In genomic region chr2:53127061-53127650, GRCh38 we compare ENCODE assay signal across 15 cellular contexts.
"Had no signal": no experiment of that assay in that cellular context is flagged by ENCODE, and none has a peak within 500 bp of the region (broad histone marks: within the 10 kb centered on the region; RNA-seq: fewer than 3 reads in every experiment).

No MANE protein-coding gene starts in this region.

- H3K4me3 ChIP-seq: dorsolateral prefrontal cortex, ovary, testis, uterus had no signal

- H3K4me1 ChIP-seq: testis, uterus had no signal

- H3K36me3 ChIP-seq: ovary, uterus had no signal

- DNase-seq: activated CD4-positive, alpha-beta T cell treated with anti-CD3 and anti-CD28 coated beads, Interleukin-2, amount 10 ng/mL, durations not matched to agents 7 days and 5 days; activated CD4-positive, CD25-positive, alpha-beta regulatory T cell; activated T-cell treated with anti-CD3 and anti-CD28 coated beads, Interleukin-2, amount 50 U/mL, for 1 hour; dorsolateral prefrontal cortex; hypothalamus; nephron progenitor cell; ovary; stimulated activated CD4-positive, alpha-beta T cell treated with anti-CD3 and anti-CD28 coated beads, Interleukin-4, amount 100 ng/mL, for 4 hours; stimulated activated naive CD8-positive, alpha-beta T cell treated with anti-CD3 and anti-CD28 coated beads, Interleukin-15, amount 100 ng/mL, for 72 hours; T-helper 17 cell; testis; uterus had no signal

- ATAC-seq: stimulated activated naive CD8-positive, alpha-beta T cell treated with anti-CD3 and anti-CD28 coated beads, Interleukin-15, amount 100 ng/mL, for 72 hours; T-helper 17 cell had no signal

- H3K9me3 ChIP-seq: ovary, testis, uterus had no signal

- H3K4me3 Mint-ChIP-seq: activated CD4-positive, alpha-beta T cell treated with anti-CD3 and anti-CD28 coated beads, Interleukin-2, amount 10 ng/mL, durations not matched to agents 7 days and 5 days; activated naive CD4-positive, alpha-beta T cell treated with anti-CD3 and anti-CD28 coated beads, Interleukin-2, amount 50 U/mL, for 24 hours; brain; memory B cell; nephron progenitor cell; stimulated activated naive CD8-positive, alpha-beta T cell treated with anti-CD3 and anti-CD28 coated beads, Interleukin-15, amount 100 ng/mL, for 72 hours; T-helper 17 cell had no signal

- H3K36me3 Mint-ChIP-seq: activated naive CD4-positive, alpha-beta T cell treated with anti-CD3 and anti-CD28 coated beads, Interleukin-2, amount 50 U/mL, for 24 hours; brain; memory B cell had no signal

- H3K27ac Mint-ChIP-seq: activated CD4-positive, alpha-beta T cell treated with anti-CD3 and anti-CD28 coated beads, Interleukin-2, amount 10 ng/mL, durations not matched to agents 7 days and 5 days; activated naive CD4-positive, alpha-beta T cell treated with anti-CD3 and anti-CD28 coated beads, Interleukin-2, amount 50 U/mL, for 24 hours; memory B cell; T-helper 17 cell had no signal

- H3K27me3 ChIP-seq: ovary, testis, uterus had no signal

- H3K9me3 Mint-ChIP-seq: activated CD4-positive, alpha-beta T cell treated with anti-CD3 and anti-CD28 coated beads, Interleukin-2, amount 10 ng/mL, durations not matched to agents 7 days and 5 days had no signal

- H3K27ac ChIP-seq: dorsolateral prefrontal cortex, ovary, testis, uterus had no signal

- H3K4me1 Mint-ChIP-seq: activated CD4-positive, alpha-beta T cell treated with anti-CD3 and anti-CD28 coated beads, Interleukin-2, amount 10 ng/mL, durations not matched to agents 7 days and 5 days; activated naive CD4-positive, alpha-beta T cell treated with anti-CD3 and anti-CD28 coated beads, Interleukin-2, amount 50 U/mL, for 24 hours; memory B cell; stimulated activated naive CD8-positive, alpha-beta T cell treated with anti-CD3 and anti-CD28 coated beads, Interleukin-15, amount 100 ng/mL, for 72 hours had no signal

- H3K27me3 Mint-ChIP-seq: activated CD4-positive, alpha-beta T cell treated with anti-CD3 and anti-CD28 coated beads, Interleukin-2, amount 10 ng/mL, durations not matched to agents 7 days and 5 days; activated naive CD4-positive, alpha-beta T cell treated with anti-CD3 and anti-CD28 coated beads, Interleukin-2, amount 50 U/mL, for 24 hours; stimulated activated naive CD8-positive, alpha-beta T cell treated with anti-CD3 and anti-CD28 coated beads, Interleukin-15, amount 100 ng/mL, for 72 hours; T-helper 17 cell had no signal
